In genomic region chr19:55407625-55408319, GRCh38 we compare ENCODE assay signal across 8 cellular contexts. TPM values are rescaled to one million over a fixed set of nuclear protein-coding genes. Genes with fewer than 3 reads are reported as not detected.
A peak's percentile ranks its signal among the peaks of the same experiment; 100 is the strongest.
DNase-seq lines count a peak whose midpoint lies in the region; ATAC-seq lines count a peak whose summit lies in the region.

Gene UBE2S (minus strand): TSS chr19:55407788. CDS start chr19:55407589, 199 bp downstream.

- peak within 1 kb of the TSS; percentile 98 to 100 (median 99) for H3K27ac Mint-ChIP-seq in CD8-positive, alpha-beta memory T cell

- CTCF ChIA-PET in CD8-positive, alpha-beta memory T cell (lab: Charles Lee) = no interaction called here

- H3K4me3 Mint-ChIP-seq in CD8-positive, alpha-beta memory T cell = peak within 1 kb of the TSS; percentile 89 to 96 (median 94)

- H3K9me3 Mint-ChIP-seq in CD8-positive, alpha-beta memory T cell = peaks cover 0 to 4% (median 0%) of the 10 kb centered on the region in 5 donors

- peaks cover 8 to 40% (median 22%) of the 10 kb centered on the region in 3 donors for H3K36me3 Mint-ChIP-seq in CD8-positive, alpha-beta memory T cell

- no peaks in the 10 kb centered on the region for H3K9me3 ChIP-seq in CD8-positive, alpha-beta memory T cell (ENCODE audit: low read length)

- H3K4me1 ChIP-seq in CD8-positive, alpha-beta memory T cell (ENCODE audit: insufficient read depth, low read length) = peaks cover 22% of the 10 kb centered on the region

- peak; percentile 96 to 98 (median 98) for DNase-seq in CD8-positive, alpha-beta memory T cell
- DNase-seq in HS-5 (ENCODE audit: low read depth) (peak; percentile 97), lung microvascular endothelial cell (ENCODE audit: low read depth in 2 of 2) (peak; percentile 100)
- peak; percentile 98 for DNase-seq in NK-92 treated with Interleukin-12 subunit alpha and Interleukin-12 subunit beta, amount 100 ng/mL, for 24 hours (lab: John Stamatoyannopoulos, UW)
- peak; percentile 99 for DNase-seq in activated CD8-positive, alpha-beta memory T cell treated with anti-CD3 and anti-CD28 coated beads for 24 hours
- DNase-seq in effector CD4-positive, alpha-beta T cell = peak; percentile 95
- DNase-seq in stimulated activated CD4-positive, alpha-beta T cell treated with anti-CD3 and anti-CD28 coated beads, TNF-alpha, amount 100 ng/mL, for 48 hours (ENCODE audit: low read depth in 3 of 3) = peak; percentile 92 to 97 (median 95)

- POLR2A ChIA-PET in CD8-positive, alpha-beta memory T cell (lab: Charles Lee) = interaction anchor here (0.6 to 2.8 kb wide), 18 partner anchors 8 to 345 kb away, joined by 3 to 20 read pairs (median 7); partner anchors contain the start of genes FIZ1, HSPBP1, ISOC2 and KMT5C

- peaks cover 29 to 41% (median 38%) of the 10 kb centered on the region in 3 donors for H3K4me1 Mint-ChIP-seq in CD8-positive, alpha-beta memory T cell

- peaks cover 18% of the 10 kb centered on the region for H3K36me3 ChIP-seq in CD8-positive, alpha-beta memory T cell (ENCODE audit: insufficient read depth, low read length)

- peak within 1 kb of the TSS; percentile 79 for H3K4me3 ChIP-seq in CD8-positive, alpha-beta memory T cell (ENCODE audit: low read length)

- ATAC-seq in GM19468 (IDR thresholded peaks at IDR 0.05; ENCODE audit: extremely low read depth, unreplicated experiment) = peak; percentile 75

- H3K27me3 Mint-ChIP-seq in CD8-positive, alpha-beta memory T cell = peaks cover 0 to 2% of the 10 kb centered on the region in 2 donors

- H3K27ac ChIP-seq in CD8-positive, alpha-beta memory T cell (ENCODE audit: low read depth, low read length) = peak within 1 kb of the TSS; percentile 99

- H3K27me3 ChIP-seq in CD8-positive, alpha-beta memory T cell (ENCODE audit: insufficient read depth, low read length, poor library complexity, severe bottlenecking) = no peaks in the 10 kb centered on the region

RNA-seq across cellular contexts. Expression of gene UBE2S, which starts in this region (rescaled TPM):
- total RNA-seq in CD8-positive, alpha-beta memory T cell = 100 to 1,000 TPM; 263 to 291 TPM
- polyA plus RNA-seq in CD8-positive, alpha-beta memory T cell = 42.5 TPM
- total RNA-seq in lung microvascular endothelial cell = 44.4 and 76.5 TPM in 2 replicates

Comparison
In these comparisons a context has a peak if more than half of its experiments do, and no peak if none do; other contexts are left out.
1. Peak in every context shown above with its lines: DNase-seq, ATAC-seq, H3K4me3 ChIP-seq and H3K27ac ChIP-seq.